ENCODE assay signal across 31 cellular contexts in genomic region chr13:63605403-63605802, GRCh38.
"Had no signal": no experiment of that assay in that cellular context is flagged by ENCODE, and none has a peak within 500 bp of the region (broad histone marks: within the 10 kb centered on the region; RNA-seq: fewer than 3 reads in every experiment).

No MANE protein-coding gene starts in this region.

- H3K4me3 ChIP-seq: ascending aorta, breast epithelium, cardiac muscle cell, coronary artery, dorsolateral prefrontal cortex, esophagus muscularis mucosa, gastrocnemius medialis, heart left ventricle had no signal

- H3K4me3 Mint-ChIP-seq: activated CD4-positive, alpha-beta memory T cell treated with anti-CD3 and anti-CD28 coated beads for 36 hours; activated CD4-positive, alpha-beta T cell treated with anti-CD3 and anti-CD28 coated beads for 36 hours; activated CD4-positive, alpha-beta T cell treated with anti-CD3 and anti-CD28 coated beads, Interleukin-2, amount 10 ng/mL, durations not matched to agents 24 days and 14 days; activated CD8-positive, alpha-beta memory T cell treated with anti-CD3 and anti-CD28 coated beads, Interleukin-2, amount 10 ng/mL, durations not matched to agents 7 days and 5 days; activated CD8-positive, alpha-beta T cell treated with anti-CD3 and anti-CD28 coated beads, Interleukin-2, amount 10 ng/mL, durations not matched to agents 7 days and 5 days; activated naive CD4-positive, alpha-beta T cell treated with anti-CD3 and anti-CD28 coated beads, Interleukin-2, amount 10 ng/mL, durations not matched to agents 7 days and 5 days; activated naive CD8-positive, alpha-beta T cell treated with anti-CD3 and anti-CD28 coated beads, Interleukin-2, amount 10 ng/mL, durations not matched to agents 7 days and 5 days; brain; dendritic cell treated with granulocyte-macrophage colony-stimulating factor and Interleukin-4, amounts not matched to agents 40 ng/mL and 50 ng/mL, for 4 days; effector memory CD8-positive, alpha-beta T cell had no signal

- H3K27me3 Mint-ChIP-seq: activated CD4-positive, alpha-beta memory T cell treated with anti-CD3 and anti-CD28 coated beads for 36 hours; activated CD4-positive, alpha-beta T cell treated with anti-CD3 and anti-CD28 coated beads for 36 hours; activated CD4-positive, alpha-beta T cell treated with anti-CD3 and anti-CD28 coated beads, Interleukin-2, amount 10 ng/mL, durations not matched to agents 24 days and 14 days; activated CD8-positive, alpha-beta memory T cell treated with anti-CD3 and anti-CD28 coated beads, Interleukin-2, amount 10 ng/mL, durations not matched to agents 7 days and 5 days; activated naive CD4-positive, alpha-beta T cell treated with anti-CD3 and anti-CD28 coated beads, Interleukin-2, amount 10 ng/mL, durations not matched to agents 7 days and 5 days; activated naive CD8-positive, alpha-beta T cell treated with anti-CD3 and anti-CD28 coated beads, Interleukin-2, amount 10 ng/mL, durations not matched to agents 7 days and 5 days; dendritic cell treated with granulocyte-macrophage colony-stimulating factor and Interleukin-4, amounts not matched to agents 40 ng/mL and 50 ng/mL, for 4 days; effector memory CD8-positive, alpha-beta T cell had no signal

- H3K36me3 Mint-ChIP-seq: activated CD4-positive, alpha-beta memory T cell treated with anti-CD3 and anti-CD28 coated beads for 36 hours; activated CD8-positive, alpha-beta memory T cell treated with anti-CD3 and anti-CD28 coated beads, Interleukin-2, amount 10 ng/mL, durations not matched to agents 7 days and 5 days; activated naive CD4-positive, alpha-beta T cell treated with anti-CD3 and anti-CD28 coated beads, Interleukin-2, amount 10 ng/mL, durations not matched to agents 7 days and 5 days; activated naive CD8-positive, alpha-beta T cell treated with anti-CD3 and anti-CD28 coated beads, Interleukin-2, amount 10 ng/mL, durations not matched to agents 7 days and 5 days; brain had no signal

- DNase-seq: activated CD4-positive, alpha-beta memory T cell treated with anti-CD3 and anti-CD28 coated beads for 36 hours; activated CD4-positive, alpha-beta T cell treated with anti-CD3 and anti-CD28 coated beads for 36 hours; activated CD4-positive, alpha-beta T cell treated with anti-CD3 and anti-CD28 coated beads, Interleukin-2, amount 10 ng/mL, durations not matched to agents 24 days and 14 days; activated CD4-positive, CD25-positive, alpha-beta regulatory T cell; activated CD4-positive, CD25-positive, alpha-beta regulatory T cell treated with anti-CD3 and anti-CD28 coated beads, Interleukin-2, amount 50 U/mL, for 72 hours; activated CD8-positive, alpha-beta memory T cell treated with anti-CD3 and anti-CD28 coated beads, Interleukin-2, amount 10 ng/mL, durations not matched to agents 7 days and 5 days; activated CD8-positive, alpha-beta memory T cell treated with anti-CD3 and anti-CD28 coated beads, Interleukin-2, amount 50 U/mL, for 4 hours; activated CD8-positive, alpha-beta T cell treated with anti-CD3 and anti-CD28 coated beads, Interleukin-2, amount 10 ng/mL, durations not matched to agents 7 days and 5 days; activated gamma-delta T cell; activated naive CD4-positive, alpha-beta T cell; activated naive CD4-positive, alpha-beta T cell treated with anti-CD3 and anti-CD28 coated beads, Interleukin-2, amount 10 ng/mL, durations not matched to agents 7 days and 5 days; activated naive CD8-positive, alpha-beta T cell treated with anti-CD3 and anti-CD28 coated beads, Interleukin-2, amount 10 ng/mL, durations not matched to agents 7 days and 5 days; activated T-cell treated with anti-CD3 and anti-CD28 coated beads, Interleukin-2, amount 50 U/mL, for 1 hour; activated T-cell treated with anti-CD3 and anti-CD28 coated beads, Interleukin-2, amount 50 U/mL, for 48 hours; central memory CD4-positive, alpha-beta T cell; dorsolateral prefrontal cortex; effector memory CD8-positive, alpha-beta T cell; erythroblast; foreskin keratinocyte; gastrocnemius medialis; glutamatergic neuron; heart left ventricle; T-helper 2 cell had no signal

- H3K9me3 ChIP-seq: gastrocnemius medialis had no signal

- H3K4me1 Mint-ChIP-seq: activated CD4-positive, alpha-beta T cell treated with anti-CD3 and anti-CD28 coated beads for 36 hours; activated CD4-positive, alpha-beta T cell treated with anti-CD3 and anti-CD28 coated beads, Interleukin-2, amount 10 ng/mL, durations not matched to agents 24 days and 14 days; activated CD8-positive, alpha-beta memory T cell treated with anti-CD3 and anti-CD28 coated beads, Interleukin-2, amount 10 ng/mL, durations not matched to agents 7 days and 5 days; activated naive CD4-positive, alpha-beta T cell treated with anti-CD3 and anti-CD28 coated beads, Interleukin-2, amount 10 ng/mL, durations not matched to agents 7 days and 5 days; activated naive CD8-positive, alpha-beta T cell treated with anti-CD3 and anti-CD28 coated beads, Interleukin-2, amount 10 ng/mL, durations not matched to agents 7 days and 5 days; brain had no signal

- H3K27ac Mint-ChIP-seq: activated CD4-positive, alpha-beta memory T cell treated with anti-CD3 and anti-CD28 coated beads for 36 hours; activated CD4-positive, alpha-beta T cell treated with anti-CD3 and anti-CD28 coated beads for 36 hours; activated CD4-positive, alpha-beta T cell treated with anti-CD3 and anti-CD28 coated beads, Interleukin-2, amount 10 ng/mL, durations not matched to agents 24 days and 14 days; activated CD8-positive, alpha-beta memory T cell treated with anti-CD3 and anti-CD28 coated beads, Interleukin-2, amount 10 ng/mL, durations not matched to agents 7 days and 5 days; activated CD8-positive, alpha-beta T cell treated with anti-CD3 and anti-CD28 coated beads, Interleukin-2, amount 10 ng/mL, durations not matched to agents 7 days and 5 days; activated naive CD4-positive, alpha-beta T cell treated with anti-CD3 and anti-CD28 coated beads, Interleukin-2, amount 10 ng/mL, durations not matched to agents 7 days and 5 days; activated naive CD4-positive, alpha-beta T cell treated with anti-CD3 and anti-CD28 coated beads, Interleukin-2, amount 50 U/mL, for 72 hours; activated naive CD8-positive, alpha-beta T cell treated with anti-CD3 and anti-CD28 coated beads, Interleukin-2, amount 10 ng/mL, durations not matched to agents 7 days and 5 days; brain; dendritic cell treated with granulocyte-macrophage colony-stimulating factor and Interleukin-4, amounts not matched to agents 40 ng/mL and 50 ng/mL, for 4 days; effector memory CD8-positive, alpha-beta T cell had no signal

- ATAC-seq: activated CD4-positive, alpha-beta T cell treated with anti-CD3 and anti-CD28 coated beads for 36 hours; activated CD8-positive, alpha-beta memory T cell treated with anti-CD3 and anti-CD28 coated beads, Interleukin-2, amount 10 ng/mL, durations not matched to agents 7 days and 5 days; activated CD8-positive, alpha-beta T cell treated with anti-CD3 and anti-CD28 coated beads, Interleukin-2, amount 10 ng/mL, durations not matched to agents 7 days and 5 days; activated naive CD4-positive, alpha-beta T cell treated with anti-CD3 and anti-CD28 coated beads, Interleukin-2, amount 50 U/mL, for 72 hours; effector memory CD8-positive, alpha-beta T cell; foreskin keratinocyte; gastrocnemius medialis; heart left ventricle had no signal

- H3K27me3 ChIP-seq: ascending aorta, breast epithelium, cardiac muscle cell, esophagus muscularis mucosa, foreskin keratinocyte, gastrocnemius medialis, heart left ventricle had no signal

- H3K27ac ChIP-seq: ascending aorta, breast epithelium, cardiac muscle cell, coronary artery, dorsolateral prefrontal cortex, esophagus muscularis mucosa, foreskin keratinocyte, gastrocnemius medialis, heart left ventricle had no signal

- H3K36me3 ChIP-seq: ascending aorta, breast epithelium, cardiac muscle cell, esophagus muscularis mucosa, gastrocnemius medialis, heart left ventricle had no signal

- H3K4me1 ChIP-seq: ascending aorta, breast epithelium, esophagus muscularis mucosa, foreskin keratinocyte, gastrocnemius medialis, heart left ventricle had no signal
